Comparison of ENCODE assay signal across 12 cellular contexts in the genomic region with DNA sequence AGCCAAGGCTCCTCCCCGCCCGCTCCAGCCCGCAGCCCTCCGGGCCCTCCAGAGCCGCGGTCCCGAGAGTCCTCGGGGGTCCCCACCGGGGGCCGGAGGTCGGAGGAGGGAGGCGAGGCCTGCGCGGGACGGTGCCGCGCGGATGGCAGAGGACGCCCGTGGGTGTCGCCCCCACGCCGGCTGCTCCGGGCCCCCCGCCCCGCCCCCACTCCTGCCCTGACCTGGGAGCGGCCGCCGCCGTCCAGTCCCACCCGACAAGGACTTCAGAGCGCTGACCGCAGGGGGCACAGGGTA. TPM values are rescaled to one million over a fixed set of nuclear protein-coding genes. Genes with fewer than 3 reads are reported as not detected.
DNase-seq lines count a peak whose midpoint lies in the region; TF ChIP-seq lines count a peak whose summit lies in the region.
"Had no signal": no experiment of that assay in that cellular context is flagged by ENCODE, and none has a peak within 500 bp of the region (broad histone marks: within the 10 kb centered on the region; RNA-seq: fewer than 3 reads in every experiment).

No MANE protein-coding gene starts in this region.

- no peak for TF ChIP-seq CTCF in BE2C (IDR thresholded peaks at IDR 0.05; ENCODE audit: low read depth, low read length)
- TF ChIP-seq CTCF in OCI-LY1 (IDR thresholded peaks at IDR 0.05; ENCODE audit: low read length): no peak
- no peak for TF ChIP-seq CTCF in fibroblast of pulmonary artery (IDR thresholded peaks at IDR 0.05; ENCODE audit: low read length, missing control alignments)
- TF ChIP-seq CTCF in parathyroid adenoma (IDR thresholded peaks at IDR 0.05): no peak

- H3K4me1 ChIP-seq in BE2C: peaks cover 10% of the 10 kb centered on the region
- H3K4me1 ChIP-seq in OCI-LY1 (ENCODE audit: insufficient read depth, low read length, severe bottlenecking): peaks cover 16% of the 10 kb centered on the region
- H3K4me1 ChIP-seq in parathyroid adenoma: no peaks in the 10 kb centered on the region

- H3K9me3 ChIP-seq in BE2C: no peaks in the 10 kb centered on the region
- H3K9me3 ChIP-seq in OCI-LY1 (ENCODE audit: low read length): peaks cover 9% of the 10 kb centered on the region; the same call in 1 of the 2 replicates
- no peaks in the 10 kb centered on the region for H3K9me3 ChIP-seq in parathyroid adenoma (ENCODE audit: control insufficient read depth, low read length)

- peaks cover 20% of the 10 kb centered on the region for H3K27me3 ChIP-seq in BE2C
- H3K27me3 ChIP-seq in OCI-LY1 (ENCODE audit: insufficient read depth, low read length): peaks cover 13% of the 10 kb centered on the region; the same call in 1 of the 2 replicates
- peaks cover 6% of the 10 kb centered on the region for H3K27me3 ChIP-seq in parathyroid adenoma (ENCODE audit: control insufficient read depth, insufficient read depth, low read length)

- H2AFZ ChIP-seq in OCI-LY1 (ENCODE audit: low read length): no peak overlapping the region
- H2AFZ ChIP-seq in parathyroid adenoma: peak overlapping the region; percentile 79

- H3K27ac ChIP-seq in OCI-LY1 (ENCODE audit: low read depth, low read length, poor library complexity, severe bottlenecking) (no peak overlapping the region), parathyroid adenoma (no peak overlapping the region)

- H4K20me1 ChIP-seq in OCI-LY1 (ENCODE audit: insufficient read depth, low read length): no peaks in the 10 kb centered on the region

- no peaks in the 10 kb centered on the region for H3F3A ChIP-seq in OCI-LY1 (ENCODE audit: insufficient read depth, low read length)

- H3K9ac ChIP-seq in OCI-LY1 (ENCODE audit: low read length) (no peak overlapping the region), parathyroid adenoma (no peak overlapping the region)

- H3K9me2 ChIP-seq in OCI-LY1 (ENCODE audit: low read depth, low read length): no peaks in the 10 kb centered on the region

- H3K79me2 ChIP-seq in OCI-LY1 (ENCODE audit: insufficient read depth, low read length) (no peaks in the 10 kb centered on the region), parathyroid adenoma (no peaks in the 10 kb centered on the region)

- H3K36me3 ChIP-seq in BE2C (no peaks in the 10 kb centered on the region), OCI-LY1 (ENCODE audit: insufficient read depth, low read length) (no peaks in the 10 kb centered on the region; the same call in 1 of the 2 replicates), parathyroid adenoma (ENCODE audit: control insufficient read depth, insufficient read depth, low read length) (no peaks in the 10 kb centered on the region)

- H3K4me2 ChIP-seq in OCI-LY1 (ENCODE audit: low read length) (peak overlapping the region; percentile 43), parathyroid adenoma (ENCODE audit: low read length) (peak overlapping the region; percentile 22)

- no peak for DNase-seq in BE2C
- no peak for DNase-seq in fibroblast of pulmonary artery (ENCODE audit: low read depth)
- no peak for DNase-seq in DMS114 treated with DMSO at 0.1 percent for 48 hours (lab: John Stamatoyannopoulos, UW; ENCODE audit: unreplicated experiment)
- DNase-seq in NCI-H1092 treated with DMSO at 0.1 percent for 48 hours (lab: John Stamatoyannopoulos, UW): no peak
- DNase-seq in HT-29 (ENCODE audit: low spot score): no peak
- no peak for DNase-seq in activated CD4-positive, alpha-beta T cell treated with anti-CD3 and anti-CD28 coated beads, Interleukin-2, amount 50 U/mL, for 4 hours
- DNase-seq: activated naive CD8-positive, alpha-beta T cell treated with anti-CD3 and anti-CD28 coated beads, Interleukin-2, amount 10 ng/mL, durations not matched to agents 7 days and 5 days; CD8-positive, alpha-beta memory T cell; NCI-H82; stimulated activated CD8-positive, alpha-beta memory T cell treated with anti-CD3 and anti-CD28 coated beads, Interleukin-4, amount 100 ng/mL, for 48 hours had no signal

- H3K4me3 ChIP-seq in BE2C (ENCODE audit: low read depth, low read length): peak overlapping the region; percentile 17
- H3K4me3 ChIP-seq in OCI-LY1 (ENCODE audit: low read depth, low read length, poor library complexity, severe bottlenecking): no peak overlapping the region
- peak overlapping the region; percentile 42 for H3K4me3 ChIP-seq in fibroblast of pulmonary artery (replicated peaks; ENCODE audit: low read depth, low read length)
- no peak overlapping the region for H3K4me3 ChIP-seq in parathyroid adenoma (ENCODE audit: low read depth, low read length)

RNA-seq across cellular contexts. Expression of gene DNAJB6, which starts 57.2 kb away (rescaled TPM):
- 178 TPM for polyA plus RNA-seq in BE2C (2012; ENCODE audit: insufficient read depth, insufficient read length, low read depth)
- total RNA-seq in HT-29 (2014; rRNA removed; shearing (Covaris generic)): 43.8 and 48.2 TPM in 2 replicates

Comparison
In these comparisons a context has a peak if more than half of its experiments do, and no peak if none do; other contexts are left out.
1. H3K4me3 ChIP-seq: peak in BE2C (single experiment) and fibroblast of pulmonary artery (single experiment); none in OCI-LY1 (single experiment) and parathyroid adenoma (single experiment).